Comparison of ENCODE assay signal across 24 cellular contexts in the genomic region with DNA sequence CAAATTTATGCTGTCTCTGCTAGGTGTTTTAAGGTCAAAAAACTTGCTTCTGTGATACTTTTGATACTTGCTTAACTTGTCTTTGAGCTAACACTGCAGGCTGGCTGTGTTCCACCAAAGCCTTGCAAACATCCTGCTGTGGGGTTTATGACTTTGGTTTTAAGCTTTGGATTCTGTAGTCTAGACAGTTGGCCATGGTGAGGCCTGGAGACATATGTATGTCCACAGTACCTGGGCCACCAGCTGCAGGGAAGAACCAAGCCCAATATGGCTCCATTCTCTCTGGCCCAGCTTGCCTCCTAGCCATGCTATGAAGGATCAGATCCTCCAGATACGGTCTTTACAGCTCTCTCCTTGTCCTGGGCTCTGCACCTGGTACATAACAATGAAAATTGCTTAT.
DNase-seq lines count a peak whose midpoint lies in the region; ATAC-seq, FAIRE-seq and TF ChIP-seq lines count a peak whose summit lies in the region.
"Had no signal": no experiment of that assay in that cellular context is flagged by ENCODE, and none has a peak within 500 bp of the region (broad histone marks: within the 10 kb centered on the region; RNA-seq: fewer than 3 reads in every experiment).

No MANE protein-coding gene starts in this region.

- H3K79me2 ChIP-seq in PC-3 (ENCODE audit: low read length) = no peaks in the 10 kb centered on the region

- no peak overlapping the region for H3K4me2 ChIP-seq in PC-3 (ENCODE audit: low read length)
- H3K4me2 ChIP-seq: BLaER1 treated with 17β-estradiol and CSF1 and Interleukin-3, amounts not matched to agents 10 nM and 100 nM had no signal

- CTCF ChIA-PET in Caco-2 (lab: Charles Lee) = interaction anchor here (0.6 kb wide), 1 partner anchor 22 kb away, joined by 13 read pairs; no protein-coding TSS in a partner anchor
- CTCF ChIA-PET in PC-3 (lab: Charles Lee) = no interaction called here

- H3K27ac ChIP-seq in PC-3 (ENCODE audit: low read length) = no peak overlapping the region
- H3K27ac ChIP-seq in left lung = no peak overlapping the region
- no peak overlapping the region for H3K27ac ChIP-seq in sigmoid colon
- H3K27ac ChIP-seq in testis = no peak overlapping the region
- H3K27ac ChIP-seq: BLaER1 treated with 17β-estradiol and CSF1 and Interleukin-3, amounts not matched to agents 10 nM and 100 nM; thoracic aorta had no signal

- BruUV-seq in Caco-2 (replicated peaks; lab: Mats Ljungman, UMichigan) (no TSS peak), PC-3 (replicated peaks; lab: Mats Ljungman, UMichigan) (no TSS peak)

- TF ChIP-seq POLR2A in sigmoid colon (IDR thresholded peaks at IDR 0.05) (no peak), GM12892 (IDR thresholded peaks at IDR 0.05; ENCODE audit: low read depth, low read length) (no peak), testis (IDR thresholded peaks at IDR 0.05) (no peak)

- no peak for TF ChIP-seq CTCF in Caco-2 (IDR thresholded peaks at IDR 0.05; ENCODE audit: insufficient read depth in 1 of 2, low read depth in 1 of 2, low read length in 1 of 2, severe bottlenecking in 1 of 2, unreplicated experiment in 1 of 2)
- TF ChIP-seq CTCF in PC-3 (conservative IDR thresholded peaks at IDR 0.05; ENCODE audit: low read depth, low read length) = no peak
- no peak for TF ChIP-seq CTCF in left lung (IDR thresholded peaks at IDR 0.05)
- TF ChIP-seq CTCF in sigmoid colon (IDR thresholded peaks at IDR 0.05) = no peak
- TF ChIP-seq CTCF in HFFc6 (IDR thresholded peaks at IDR 0.05) = no peak
- TF ChIP-seq CTCF in testis (IDR thresholded peaks at IDR 0.05) = no peak

- ATAC-seq in PC-3 (peak; percentile 55), left lung (peak; percentile 8)
- ATAC-seq: activated T-cell treated with anti-CD3 and anti-CD28 coated beads, Interleukin-2, amount 50 U/mL, for 4 hours; Panc1 had no signal

- no peaks in the 10 kb centered on the region for H3K27me3 Mint-ChIP-seq in Caco-2 (ENCODE audit: insufficient read depth, unreplicated experiment)
- peaks cover 14% of the 10 kb centered on the region for H3K27me3 Mint-ChIP-seq in HFFc6 (ENCODE audit: insufficient read depth)

- H3K4me1 ChIP-seq in Caco-2 = peaks cover 37% of the 10 kb centered on the region
- peaks cover 21% of the 10 kb centered on the region for H3K4me1 ChIP-seq in PC-3 (ENCODE audit: insufficient read depth, low read length)
- H3K4me1 ChIP-seq in left lung = peaks cover 12% of the 10 kb centered on the region in 2 donors
- peaks cover 0 to 19% (median 10%) of the 10 kb centered on the region in 4 donors for H3K4me1 ChIP-seq in sigmoid colon
- no peaks in the 10 kb centered on the region for H3K4me1 ChIP-seq in testis

- H3K27me3 ChIP-seq in Caco-2 (replicated peaks; ENCODE audit: control insufficient read depth, insufficient read depth, low read length) (no peaks in the 10 kb centered on the region), PC-3 (ENCODE audit: low read length) (no peaks in the 10 kb centered on the region), left lung (no peaks in the 10 kb centered on the region), sigmoid colon (no peaks in the 10 kb centered on the region), testis (no peaks in the 10 kb centered on the region)
- H3K27me3 ChIP-seq: BLaER1 treated with 17β-estradiol and CSF1 and Interleukin-3, amounts not matched to agents 10 nM and 100 nM had no signal

- H3K9me3 Mint-ChIP-seq in Caco-2 (ENCODE audit: unreplicated experiment) (no peaks in the 10 kb centered on the region), HFFc6 (no peaks in the 10 kb centered on the region)
- H3K9me3 Mint-ChIP-seq: activated T-cell treated with anti-CD3 and anti-CD28 coated beads, Interleukin-2, amount 50 U/mL, for 4 hours had no signal

- no peak overlapping the region for H3K4me3 Mint-ChIP-seq in Caco-2 (ENCODE audit: unreplicated experiment)
- no peak overlapping the region for H3K4me3 Mint-ChIP-seq in HFFc6
- H3K4me3 Mint-ChIP-seq: activated T-cell treated with anti-CD3 and anti-CD28 coated beads, Interleukin-2, amount 50 U/mL, for 4 hours had no signal

- FAIRE-seq in GM12892 (lab: Jason Lieb, UNC) = no peak
- FAIRE-seq: kidney had no signal

- WGBS in sigmoid colon, 2 donors = 17 to 62% methylated on average over 1 of the region's 1 CpG
- WGBS in testis, 2 donors = 90 to 100% methylated on average over 1 of the region's 1 CpG

- H3K9me3 ChIP-seq in Caco-2 (no peaks in the 10 kb centered on the region), PC-3 (ENCODE audit: low read length) (no peaks in the 10 kb centered on the region), left lung (no peaks in the 10 kb centered on the region), sigmoid colon (no peaks in the 10 kb centered on the region), testis (no peaks in the 10 kb centered on the region)
- H3K9me3 ChIP-seq: thoracic aorta had no signal

- intact Hi-C loops in Caco-2 (cut with micrococcal nuclease; ENCODE audit: unreplicated experiment) = loop anchor here (1.0 kb wide), 1 partner anchor 28 kb away; no protein-coding TSS in a partner anchor
- intact Hi-C loops in PC-3 (cut with micrococcal nuclease) = no loop called here
- intact Hi-C loops in left lung (cut with DNase I) = no loop called here
- intact Hi-C loops in sigmoid colon (cut with DNase I) = no loop called here
- intact Hi-C loops in testis (cut with DNase I; ENCODE audit: low total_unique reads) = no loop called here

- no peaks in the 10 kb centered on the region for H3F3A ChIP-seq in PC-3 (ENCODE audit: low read length, unreplicated experiment)

- no peaks in the 10 kb centered on the region for H3K9me2 ChIP-seq in PC-3 (replicated peaks; ENCODE audit: low read length)

- H4K20me1 ChIP-seq in PC-3 (ENCODE audit: low read length) = no peaks in the 10 kb centered on the region
- H4K20me1 ChIP-seq: BLaER1 treated with 17β-estradiol and CSF1 and Interleukin-3, amounts not matched to agents 10 nM and 100 nM had no signal

- TF ChIP-seq EP300 in sigmoid colon (IDR thresholded peaks at IDR 0.05) = no peak

- no peaks in the 10 kb centered on the region for H3K36me3 Mint-ChIP-seq in Caco-2 (ENCODE audit: insufficient read depth, unreplicated experiment)
- no peaks in the 10 kb centered on the region for H3K36me3 Mint-ChIP-seq in HFFc6 (ENCODE audit: low read depth)

- POLR2A ChIA-PET in Caco-2 (lab: Charles Lee) = no interaction called here
- POLR2A ChIA-PET in PC-3 (lab: Charles Lee; ENCODE audit: unreplicated experiment) = interaction anchor here (0.5 kb wide), 1 partner anchor 86 kb away, joined by 10 read pairs; no protein-coding TSS in a partner anchor

- peaks cover 20% of the 10 kb centered on the region for H3K4me1 Mint-ChIP-seq in Caco-2 (ENCODE audit: low read depth, unreplicated experiment)
- no peaks in the 10 kb centered on the region; the same call in 1 of the 2 replicates for H3K4me1 Mint-ChIP-seq in HFFc6 (ENCODE audit: low read depth)

- DNase-seq in Caco-2 (peak; percentile 50 to 54), PC-3 (peak; percentile 65), left lung (no peak), sigmoid colon (peak; percentile 66), HFFc6 (no peak), GF-D8 (lab: John Stamatoyannopoulos, UW) (no peak), GM12892 (ENCODE audit: insufficient read length) (no peak), testis (no peak)
- DNase-seq: activated CD4-positive, alpha-beta T cell treated with anti-CD3 and anti-CD28 coated beads for 48 hours; activated CD8-positive, alpha-beta memory T cell treated with anti-CD3 and anti-CD28 coated beads for 24 hours; activated naive CD4-positive, alpha-beta T cell; activated T-cell treated with anti-CD3 and anti-CD28 coated beads, Interleukin-2, amount 50 U/mL, for 4 hours; effector CD8-positive, alpha-beta T cell; GOT3; kidney; NCI-H1105; NCI-H1930; NCI-H524; posterior cingulate gyrus; SHP77 treated with DMSO at 0.1 percent for 48 hours; stimulated activated naive CD4-positive, alpha-beta T cell treated with Interleukin-2 at 50 U/mL for 16 hours had no signal

- no peak overlapping the region for H2AFZ ChIP-seq in PC-3 (ENCODE audit: low read length)

- H3K27ac Mint-ChIP-seq in Caco-2 (ENCODE audit: unreplicated experiment) = no peak overlapping the region
- no peak overlapping the region for H3K27ac Mint-ChIP-seq in HFFc6

- no peak overlapping the region for H3K4me3 ChIP-seq in Caco-2 (ENCODE audit: low read depth, low read length)
- H3K4me3 ChIP-seq in PC-3 (ENCODE audit: low read length) = no peak overlapping the region
- no peak overlapping the region for H3K4me3 ChIP-seq in left lung
- no peak overlapping the region for H3K4me3 ChIP-seq in sigmoid colon
- no peak overlapping the region for H3K4me3 ChIP-seq in testis
- H3K4me3 ChIP-seq: BLaER1 treated with 17β-estradiol and CSF1 and Interleukin-3, amounts not matched to agents 10 nM and 100 nM; thoracic aorta had no signal

- H3K36me3 ChIP-seq in Caco-2 (ENCODE audit: control insufficient read depth, insufficient read depth, low read length) (peaks cover 2% of the 10 kb centered on the region; the same call in 1 of the 2 replicates), PC-3 (ENCODE audit: low read depth, low read length) (no peaks in the 10 kb centered on the region), left lung (no peaks in the 10 kb centered on the region), sigmoid colon (no peaks in the 10 kb centered on the region), testis (ENCODE audit: low read depth, missing control alignments) (no peaks in the 10 kb centered on the region)
- H3K36me3 ChIP-seq: BLaER1 treated with 17β-estradiol and CSF1 and Interleukin-3, amounts not matched to agents 10 nM and 100 nM; thoracic aorta had no signal

- no peak overlapping the region for H3K9ac ChIP-seq in PC-3 (ENCODE audit: low read length)
- H3K9ac ChIP-seq: BLaER1 treated with 17β-estradiol and CSF1 and Interleukin-3, amounts not matched to agents 10 nM and 100 nM had no signal

Comparison
In these comparisons a context has a peak if more than half of its experiments do, and no peak if none do; other contexts are left out.
1. DNase-seq: peak in Caco-2 (2 of 2), PC-3 (single experiment) and sigmoid colon (single experiment); none in left lung (0 of 2), HFFc6 (single experiment), GF-D8 (single experiment), GM12892 (single experiment) and testis (single experiment).